In genomic region chr7:10972174-10972573, GRCh38 we compare ENCODE assay signal across 20 cellular contexts. TPM values are rescaled to one million over a fixed set of nuclear protein-coding genes. Genes with fewer than 3 reads are reported as not detected.
DNase-seq lines count a peak whose midpoint lies in the region; ATAC-seq, FAIRE-seq and TF ChIP-seq lines count a peak whose summit lies in the region.
"Had no signal": no experiment of that assay in that cellular context is flagged by ENCODE, and none has a peak within 500 bp of the region (broad histone marks: within the 10 kb centered on the region; RNA-seq: fewer than 3 reads in every experiment).

No MANE protein-coding gene starts in this region.

- H3K9me3 ChIP-seq in OCI-LY3 (ENCODE audit: insufficient read depth, low read length) (no peaks in the 10 kb centered on the region), thyroid gland (no peaks in the 10 kb centered on the region)
- H3K9me3 ChIP-seq: esophagus muscularis mucosa, left ventricle myocardium inferior had no signal

- H3K79me2 ChIP-seq in OCI-LY3 (ENCODE audit: low read length), result peaks cover 32% of the 10 kb centered on the region

- no peak overlapping the region for H3K27ac Mint-ChIP-seq in stimulated activated naive CD8-positive, alpha-beta T cell treated with anti-CD3 and anti-CD28 coated beads, Interleukin-15, Interleukin-2, amounts not matched to agents 100 ng/mL and 50 ng/mL, for 24 hours
- peak overlapping the region in 1 of 6 donors; percentile 93 for H3K27ac Mint-ChIP-seq in immature natural killer cell

- TF ChIP-seq CTCF in OCI-LY3 (IDR thresholded peaks at IDR 0.05; ENCODE audit: low read depth, low read length) (no peak), thyroid gland (IDR thresholded peaks at IDR 0.05) (no peak)

- H3K27me3 ChIP-seq in OCI-LY3 (ENCODE audit: low read depth, low read length) (no peaks in the 10 kb centered on the region), thyroid gland (no peaks in the 10 kb centered on the region)
- H3K27me3 ChIP-seq: cardiac muscle cell had no signal

- H3K27me3 Mint-ChIP-seq in stimulated activated naive CD8-positive, alpha-beta T cell treated with anti-CD3 and anti-CD28 coated beads, Interleukin-15, Interleukin-2, amounts not matched to agents 100 ng/mL and 50 ng/mL, for 24 hours, result peaks cover 16% of the 10 kb centered on the region
- H3K27me3 Mint-ChIP-seq in immature natural killer cell (ENCODE audit: low read depth in 3 of 3), result peaks cover 4 to 13% (median 12%) of the 10 kb centered on the region in 3 donors

- no peak for ATAC-seq in stimulated activated naive CD8-positive, alpha-beta T cell treated with anti-CD3 and anti-CD28 coated beads, Interleukin-15, Interleukin-2, amounts not matched to agents 100 U/mL and 50 U/mL, for 24 hours
- ATAC-seq in HG03342 (IDR thresholded peaks at IDR 0.05; ENCODE audit: unreplicated experiment), result no peak

- H3K4me2 ChIP-seq in OCI-LY3 (ENCODE audit: low read length), result peak overlapping the region; percentile 75

- TF ChIP-seq POLR2A in GM12892 (IDR thresholded peaks at IDR 0.05; ENCODE audit: low read depth, low read length) (no peak), thyroid gland (IDR thresholded peaks at IDR 0.05) (no peak)

- H3K4me3 ChIP-seq in OCI-LY3 (ENCODE audit: low read length) (no peak overlapping the region), thyroid gland (replicated peaks in 1 of 3) (no peak overlapping the region)
- H3K4me3 ChIP-seq: cardiac muscle cell had no signal

- H3K4me3 Mint-ChIP-seq in stimulated activated naive CD8-positive, alpha-beta T cell treated with anti-CD3 and anti-CD28 coated beads, Interleukin-15, Interleukin-2, amounts not matched to agents 100 ng/mL and 50 ng/mL, for 24 hours, result peak overlapping the region; percentile 92
- peak overlapping the region in 4 of 5 donors; percentile 86 to 96 (median 94) for H3K4me3 Mint-ChIP-seq in immature natural killer cell
- H3K4me3 Mint-ChIP-seq: activated CD4-positive, alpha-beta T cell treated with anti-CD3 and anti-CD28 coated beads for 36 hours had no signal

- H3K4me1 ChIP-seq in OCI-LY3 (ENCODE audit: low read length) (peaks cover 33% of the 10 kb centered on the region), thyroid gland (peaks cover 4 to 11% of the 10 kb centered on the region in 2 donors)

- H3K36me3 ChIP-seq in OCI-LY3 (replicated peaks; ENCODE audit: low read depth, low read length), result peaks cover 18% of the 10 kb centered on the region
- H3K36me3 ChIP-seq in thyroid gland, result no peaks in the 10 kb centered on the region
- H3K36me3 ChIP-seq: cardiac muscle cell, left ventricle myocardium inferior had no signal

- peaks cover 43% of the 10 kb centered on the region for H3K4me1 Mint-ChIP-seq in stimulated activated naive CD8-positive, alpha-beta T cell treated with anti-CD3 and anti-CD28 coated beads, Interleukin-15, Interleukin-2, amounts not matched to agents 100 ng/mL and 50 ng/mL, for 24 hours (ENCODE audit: low read depth)
- H3K4me1 Mint-ChIP-seq in immature natural killer cell, result peaks cover 27 to 45% of the 10 kb centered on the region in 2 donors

- intact Hi-C loops in thyroid gland (cut with DNase I), result no loop called here

- H3K9me3 Mint-ChIP-seq in stimulated activated naive CD8-positive, alpha-beta T cell treated with anti-CD3 and anti-CD28 coated beads, Interleukin-15, Interleukin-2, amounts not matched to agents 100 ng/mL and 50 ng/mL, for 24 hours, result peaks cover 6% of the 10 kb centered on the region
- H3K9me3 Mint-ChIP-seq in immature natural killer cell, result no peaks in the 10 kb centered on the region

- H2AFZ ChIP-seq in OCI-LY3 (ENCODE audit: low read depth, low read length), result no peak overlapping the region; the same call in 1 of the 2 replicates

- DNase-seq in stimulated activated naive CD8-positive, alpha-beta T cell treated with anti-CD3 and anti-CD28 coated beads, Interleukin-15, Interleukin-2, amounts not matched to agents 100 U/mL and 50 U/mL, for 24 hours, result no peak
- DNase-seq in immature natural killer cell (no peak), GM12892 (ENCODE audit: insufficient read length) (no peak), thyroid gland (no peak)
- DNase-seq: activated CD4-positive, alpha-beta T cell treated with anti-CD3 and anti-CD28 coated beads for 36 hours; activated T-cell treated with anti-CD3 and anti-CD28 coated beads for 4 hours; AML-193; left ventricle myocardium inferior; NCI-H146; NCI-H345; NK-92 treated with Interleukin-12 subunit alpha and Interleukin-12 subunit beta, amount 100 ng/mL, for 24 hours; Right ventricle myocardium superior; stimulated activated CD4-positive, alpha-beta T cell treated with anti-CD3 and anti-CD28 coated beads, Interleukin-2, amount 100 ng/mL, for 48 hours; T-helper 9 cell had no signal

- H3K9ac ChIP-seq in OCI-LY3 (ENCODE audit: low read length), result no peak overlapping the region
- H3K9ac ChIP-seq: parathyroid adenoma had no signal

- no peak for FAIRE-seq in GM12892 (lab: Jason Lieb, UNC)

- WGBS in thyroid gland, 2 donors, result 95 to 96% methylated on average over 5 of the region's 5 CpGs

- peak overlapping the region; percentile 97 for H3K27ac ChIP-seq in OCI-LY3 (ENCODE audit: low read length)
- no peak overlapping the region for H3K27ac ChIP-seq in thyroid gland
- H3K27ac ChIP-seq: cardiac muscle cell, esophagus muscularis mucosa, parathyroid adenoma had no signal

- H3K36me3 Mint-ChIP-seq in stimulated activated naive CD8-positive, alpha-beta T cell treated with anti-CD3 and anti-CD28 coated beads, Interleukin-15, Interleukin-2, amounts not matched to agents 100 ng/mL and 50 ng/mL, for 24 hours (ENCODE audit: low read depth), result peaks cover 27% of the 10 kb centered on the region
- H3K36me3 Mint-ChIP-seq in immature natural killer cell, result peaks cover 7 to 11% (median 7%) of the 10 kb centered on the region in 3 donors

- H4K20me1 ChIP-seq in OCI-LY3 (ENCODE audit: insufficient read depth, low read length), result peaks cover 7% of the 10 kb centered on the region; the same call in 1 of the 2 replicates

RNA-seq across cellular contexts. Expression of gene PHF14, which starts 1.5 kb away (rescaled TPM):
- polyA plus RNA-seq in immature natural killer cell, result 10 to 100 TPM in 1 of 3 donors, 1 to 10 TPM in 2; 4.5 to 10.9 (median 7.0) TPM
- polyA plus RNA-seq in GM12892 (2012; ENCODE audit: missing spikeins), result 21.6 TPM
- total RNA-seq in thyroid gland, result 10 to 100 TPM; 30.9 to 46.3 (median 36.8) TPM
